ENCODE assay signal across 8 cellular contexts in the genomic region with DNA sequence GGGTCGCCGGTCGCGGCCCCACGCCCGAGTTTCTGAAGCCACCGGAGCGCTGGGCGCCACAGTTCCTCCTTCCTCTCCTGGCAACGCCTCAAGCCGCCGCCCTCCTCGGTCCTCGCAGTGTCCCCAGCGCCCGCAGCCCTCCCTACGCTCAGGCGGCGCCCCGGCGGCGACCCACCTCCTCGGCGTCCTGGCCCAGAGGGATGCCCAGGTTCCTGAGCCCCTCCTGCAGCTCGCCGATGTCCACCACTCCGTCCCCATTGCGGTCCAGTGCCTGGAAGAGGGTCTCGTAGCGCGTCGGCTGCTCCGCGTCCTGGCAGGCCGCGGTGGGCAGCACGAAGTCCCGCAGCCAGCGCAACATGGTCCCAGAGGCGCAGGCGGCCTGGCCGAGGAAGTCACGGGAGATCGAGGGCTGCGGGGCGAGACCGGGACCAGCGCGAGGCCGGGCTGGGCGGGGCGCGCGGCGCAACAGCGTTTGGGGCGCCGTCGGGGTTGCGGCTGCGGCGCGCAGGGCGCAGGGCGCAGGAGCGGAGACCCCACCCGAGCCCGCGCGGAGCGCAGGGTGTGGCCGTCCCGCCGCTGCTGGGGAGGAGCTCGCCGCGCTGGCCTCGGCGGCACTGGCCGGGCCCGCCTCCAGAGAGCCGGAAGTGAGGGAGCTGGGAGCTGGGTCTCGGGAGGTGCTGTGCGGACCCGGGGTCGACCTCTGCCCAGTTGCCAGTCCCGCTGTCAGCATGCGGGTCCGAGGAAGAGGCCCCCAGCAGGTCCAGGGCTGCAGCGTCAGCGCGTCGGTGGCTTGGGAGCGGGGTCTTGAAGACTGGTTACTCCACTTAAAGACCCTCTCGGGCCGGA. TPM values are rescaled to one million over a fixed set of nuclear protein-coding genes. Genes with fewer than 3 reads are reported as not detected.
DNase-seq lines count a peak whose midpoint lies in the region; ATAC-seq lines count a peak whose summit lies in the region.

Gene SLC25A24, minus strand, starts transcription at position 563 of the 846 bp plus-strand sequence. Its CDS starts 205 bp downstream, at position 358.

- intact Hi-C loops in activated CD4-positive, alpha-beta T cell treated with anti-CD3 and anti-CD28 coated beads for 36 hours (cut with DNase I, micrococcal nuclease), result loop anchor here (2.0 to 10.0 kb wide), 6 partner anchors 235 to 905 kb away; partner anchors contain the start of genes EEIG2 (in 1 of the 2) and VAV3 (in 1 of the 2)

- peak within 1 kb of the TSS; percentile 84 for H3K4me3 Mint-ChIP-seq in activated CD4-positive, alpha-beta T cell treated with anti-CD3 and anti-CD28 coated beads for 36 hours

- peaks cover 10% of the 10 kb centered on the region for H3K36me3 Mint-ChIP-seq in activated CD4-positive, alpha-beta T cell treated with anti-CD3 and anti-CD28 coated beads for 36 hours (ENCODE audit: low read depth)

- H3K9me3 Mint-ChIP-seq in activated CD4-positive, alpha-beta T cell treated with anti-CD3 and anti-CD28 coated beads for 36 hours (ENCODE audit: low read depth), result no peaks in the 10 kb centered on the region

- CTCF ChIA-PET in activated CD4-positive, alpha-beta T cell treated with anti-CD3 and anti-CD28 coated beads for 36 hours (lab: Charles Lee), result interaction anchor here (0.5 to 2.1 kb wide), 8 partner anchors 9 to 414 kb away, joined by 3 to 5 read pairs (median 4); no protein-coding TSS in a partner anchor

- H3K27ac ChIP-seq in cingulate gyrus (ENCODE audit: low read depth, low read length), result peak within 1 kb of the TSS; percentile 10

- peaks cover 26% of the 10 kb centered on the region for H3K4me1 Mint-ChIP-seq in activated CD4-positive, alpha-beta T cell treated with anti-CD3 and anti-CD28 coated beads for 36 hours

- peak within 1 kb of the TSS; percentile 78 for H3K27ac Mint-ChIP-seq in activated CD4-positive, alpha-beta T cell treated with anti-CD3 and anti-CD28 coated beads for 36 hours

- ATAC-seq in HG02981 (IDR thresholded peaks at IDR 0.05; ENCODE audit: unreplicated experiment), result peak; percentile 65
- peak; percentile 97 for ATAC-seq in activated CD4-positive, alpha-beta T cell treated with anti-CD3 and anti-CD28 coated beads for 36 hours

- POLR2A ChIA-PET in activated CD4-positive, alpha-beta T cell treated with anti-CD3 and anti-CD28 coated beads for 36 hours (lab: Charles Lee), result interaction anchor here (1.0 kb wide), 1 partner anchor 890 kb away, joined by 3 read pairs; the partner anchor contains the start of gene TMEM167B

- DNase-seq in SIG-M5 treated with dmso at 0.1 percent for 504 hours (lab: John Stamatoyannopoulos, UW; ENCODE audit: unreplicated experiment) (peak; percentile 77), SIG-M5 (lab: John Stamatoyannopoulos, UW) (no peak), NCI-H2227 treated with DMSO at 0.1 percent for 48 hours (lab: John Stamatoyannopoulos, UW) (peak; percentile 82), kidney tubule cell (ENCODE audit: low spot score) (peak; percentile 89)
- peak; percentile 86 for DNase-seq in activated CD4-positive, alpha-beta T cell treated with anti-CD3 and anti-CD28 coated beads for 36 hours
- DNase-seq in stimulated activated CD4-positive, alpha-beta T cell treated with anti-CD3 and anti-CD28 coated beads, Interleukin-1b, Interleukin-23, amount 100 ng/mL, for 24 hours (ENCODE audit: low read depth in 4 of 4, low spot score in 1 of 4), result peak; percentile 27 to 71 (median 44)

- H3K27me3 Mint-ChIP-seq in activated CD4-positive, alpha-beta T cell treated with anti-CD3 and anti-CD28 coated beads for 36 hours, result no peaks in the 10 kb centered on the region

RNA-seq across cellular contexts. Expression of gene SLC25A24, which starts in this region (rescaled TPM):
- total RNA-seq in activated CD4-positive, alpha-beta T cell treated with anti-CD3 and anti-CD28 coated beads for 36 hours, result 10 to 100 TPM; 13.6 to 15.4 TPM
